ENCODE assay signal across 29 cellular contexts in genomic region chr12:66115083-66115600, GRCh38.
"Had no signal": no experiment of that assay in that cellular context is flagged by ENCODE, and none has a peak within 500 bp of the region (broad histone marks: within the 10 kb centered on the region; RNA-seq: fewer than 3 reads in every experiment).

No MANE protein-coding gene starts in this region.

- H3K9me3 ChIP-seq: esophagus squamous epithelium, heart right ventricle, left lung, mucosa of descending colon, right lobe of liver, thoracic aorta, tibial nerve, upper lobe of left lung had no signal

- H3K27me3 ChIP-seq: esophagus squamous epithelium, heart right ventricle, left lung, right lobe of liver, tibial nerve, upper lobe of left lung had no signal

- H3K4me1 ChIP-seq: esophagus squamous epithelium, left lung had no signal

- H3K9me3 Mint-ChIP-seq: effector memory CD8-positive, alpha-beta T cell; mesothelial cell of epicardium; naive B cell; natural killer cell treated with Interleukin-12 subunit alpha and Interleukin-12 subunit beta and Interleukin-15 and Interleukin-18, amount 100 ng/mL, for 72 hours; stimulated activated naive B cell treated with anti-CD40 and anti-IgM and Interleukin-4, amounts not matched to agents 10 μg/mL and 1 μg/mL and 100 μg/mL, for 72 hours; stimulated activated naive CD8-positive, alpha-beta T cell treated with anti-CD3 and anti-CD28 coated beads, Interleukin-15, Interleukin-2, amounts not matched to agents 100 ng/mL and 50 ng/mL, for 24 hours had no signal

- H3K27me3 Mint-ChIP-seq: effector memory CD8-positive, alpha-beta T cell; natural killer cell treated with Interleukin-12 subunit alpha and Interleukin-12 subunit beta and Interleukin-15 and Interleukin-18, amount 100 ng/mL, for 72 hours; stimulated activated naive B cell treated with anti-CD40 and anti-IgM and Interleukin-4, amounts not matched to agents 10 μg/mL and 1 μg/mL and 100 μg/mL, for 72 hours; stimulated activated naive CD8-positive, alpha-beta T cell treated with anti-CD3 and anti-CD28 coated beads, Interleukin-15, Interleukin-2, amounts not matched to agents 100 ng/mL and 50 ng/mL, for 24 hours had no signal

- H3K4me3 ChIP-seq: coronary artery, esophagus squamous epithelium, heart right ventricle, left lung, mucosa of descending colon, right lobe of liver, thoracic aorta, tibial nerve, upper lobe of left lung had no signal

- H3K27ac Mint-ChIP-seq: effector memory CD8-positive, alpha-beta T cell; mesothelial cell of epicardium; natural killer cell treated with Interleukin-12 subunit alpha and Interleukin-12 subunit beta and Interleukin-15 and Interleukin-18, amount 100 ng/mL, for 72 hours; stimulated activated naive B cell treated with anti-CD40 and anti-IgM and Interleukin-4, amounts not matched to agents 10 μg/mL and 1 μg/mL and 100 μg/mL, for 72 hours; stimulated activated naive CD8-positive, alpha-beta T cell treated with anti-CD3 and anti-CD28 coated beads, Interleukin-15, Interleukin-2, amounts not matched to agents 100 ng/mL and 50 ng/mL, for 24 hours had no signal

- H3K27ac ChIP-seq: coronary artery, esophagus squamous epithelium, left lung, right lobe of liver, thoracic aorta, tibial nerve, upper lobe of left lung had no signal

- H3K36me3 ChIP-seq: esophagus squamous epithelium, right lobe of liver, thoracic aorta, tibial nerve had no signal

- FAIRE-seq: endometrium, islet of Langerhans, small intestine, urothelium cell line had no signal

- H3K36me3 Mint-ChIP-seq: mesothelial cell of epicardium, naive B cell had no signal

- DNase-seq: effector memory CD8-positive, alpha-beta T cell; erythroblast; esophagus squamous epithelium; glutamatergic neuron; heart right ventricle; hippocampal formation; left cardiac atrium; left lung; mesenchymal stem cell; mucosa of descending colon; naive B cell; nucleus accumbens; posterior cingulate gyrus; retina; right lobe of liver; small intestine; stimulated activated CD4-positive, alpha-beta T cell treated with anti-CD3 and anti-CD28 coated beads, Interleukin-15, amount 100 ng/mL, for 24 hours; stimulated activated CD4-positive, alpha-beta T cell treated with anti-CD3 and anti-CD28 coated beads, Interleukin-2, amount 100 ng/mL, for 48 hours; stimulated activated naive B cell treated with anti-CD40 and anti-IgM and Interleukin-4, amounts not matched to agents 10 μg/mL and 1 μg/mL and 100 μg/mL, for 72 hours; upper lobe of left lung had no signal

- ATAC-seq: effector memory CD8-positive, alpha-beta T cell; left cardiac atrium; left lung; mucosa of descending colon; natural killer cell treated with Interleukin-12 subunit alpha and Interleukin-12 subunit beta and Interleukin-15 and Interleukin-18, amount 100 ng/mL, for 72 hours; right lobe of liver; stimulated activated naive B cell treated with anti-CD40 and anti-IgM and Interleukin-4, amounts not matched to agents 10 μg/mL and 1 μg/mL and 100 μg/mL, for 72 hours had no signal

- H3K4me3 Mint-ChIP-seq: effector memory CD8-positive, alpha-beta T cell; mesothelial cell of epicardium; naive B cell; natural killer cell treated with Interleukin-12 subunit alpha and Interleukin-12 subunit beta and Interleukin-15 and Interleukin-18, amount 100 ng/mL, for 72 hours; stimulated activated naive B cell treated with anti-CD40 and anti-IgM and Interleukin-4, amounts not matched to agents 10 μg/mL and 1 μg/mL and 100 μg/mL, for 72 hours; stimulated activated naive CD8-positive, alpha-beta T cell treated with anti-CD3 and anti-CD28 coated beads, Interleukin-15, Interleukin-2, amounts not matched to agents 100 ng/mL and 50 ng/mL, for 24 hours had no signal
